11 cellular contexts compared by ENCODE assay signal in genomic region chr10:96416643-96417042, GRCh38. TPM values are rescaled to one million over a fixed set of nuclear protein-coding genes. Genes with fewer than 3 reads are reported as not detected.
DNase-seq lines count a peak whose midpoint lies in the region; ATAC-seq and TF ChIP-seq lines count a peak whose summit lies in the region.
"Had no signal": no experiment of that assay in that cellular context is flagged by ENCODE, and none has a peak within 500 bp of the region (broad histone marks: within the 10 kb centered on the region; RNA-seq: fewer than 3 reads in every experiment).

No MANE protein-coding gene starts in this region.

- WGBS in lung, 2 donors = 39 to 52% methylated on average over 7 of the region's 7 CpGs
- 44 to 51% methylated on average over 7 of the region's 7 CpGs for WGBS in testis, 2 donors
- 28% methylated on average over 7 of the region's 7 CpGs for WGBS in suprapubic skin

- no peaks in the 10 kb centered on the region for H3K27me3 ChIP-seq in lung (ENCODE audit: control insufficient read depth, insufficient read depth)
- H3K27me3 ChIP-seq in testis = no peaks in the 10 kb centered on the region
- H3K27me3 ChIP-seq in suprapubic skin = peaks cover 12% of the 10 kb centered on the region

- TF ChIP-seq POLR2A in testis (IDR thresholded peaks at IDR 0.05) (no peak), suprapubic skin (IDR thresholded peaks at IDR 0.05) (no peak)

- TF ChIP-seq CTCF in epithelial cell of esophagus (IDR thresholded peaks at IDR 0.05; ENCODE audit: insufficient read depth, low read depth, low read length, missing control alignments) (no peak), lung (IDR thresholded peaks at IDR 0.05; ENCODE audit: control extremely low read depth, extremely low read depth) (no peak), testis (IDR thresholded peaks at IDR 0.05) (no peak), suprapubic skin (IDR thresholded peaks at IDR 0.05) (no peak)

- no peak for TF ChIP-seq EP300 in suprapubic skin (IDR thresholded peaks at IDR 0.05)

- peak; percentile 33 for DNase-seq in NCI-H526 treated with DMSO at 0.1 percent for 48 hours (lab: John Stamatoyannopoulos, UW)
- peak; percentile 3 for DNase-seq in epithelial cell of esophagus (ENCODE audit: low read depth)
- DNase-seq in lung (ENCODE audit: low spot score) = peak; percentile 29
- DNase-seq in testis = peak; percentile 65
- no peak for DNase-seq in suprapubic skin (ENCODE audit: low spot score in 2 of 2)
- no peak for DNase-seq in left lobe of liver (ENCODE audit: low spot score)
- DNase-seq: H7; stimulated activated CD4-positive, alpha-beta T cell treated with anti-CD3 and anti-CD28 coated beads, Interleukin-1b, Interleukin-23, amount 100 ng/mL, for 48 hours had no signal

- ATAC-seq in lung (ENCODE audit: insufficient read depth, low FRiP score) = no peak
- no peak for ATAC-seq in GM18511 (IDR thresholded peaks at IDR 0.05; ENCODE audit: unreplicated experiment)
- ATAC-seq in HG03175 (IDR thresholded peaks at IDR 0.05; ENCODE audit: unreplicated experiment) = no peak
- no peak for ATAC-seq in left lobe of liver
- ATAC-seq: stimulated activated memory B cell treated with anti-CD40 and anti-IgM and Interleukin-4, amounts not matched to agents 10 μg/mL and 1 μg/mL and 100 μg/mL, for 72 hours had no signal

- H3K4me1 ChIP-seq in lung (ENCODE audit: control insufficient read depth in 2 of 2, insufficient read depth in 2 of 2, low read length in 2 of 2) (peaks cover 0 to 2% of the 10 kb centered on the region in 2 donors), testis (peaks cover 14% of the 10 kb centered on the region), suprapubic skin (peaks cover 15% of the 10 kb centered on the region)

- H3K36me3 ChIP-seq in lung (ENCODE audit: control insufficient read depth in 2 of 2, insufficient read depth in 2 of 2, low read length in 2 of 2) = no peaks in the 10 kb centered on the region
- no peaks in the 10 kb centered on the region for H3K36me3 ChIP-seq in testis (ENCODE audit: low read depth, missing control alignments)
- H3K36me3 ChIP-seq in suprapubic skin = no peaks in the 10 kb centered on the region

- H3K9me3 ChIP-seq in lung (ENCODE audit: control insufficient read depth in 2 of 2, insufficient read depth in 1 of 2, low read length in 1 of 2) = peaks cover 0 to 2% of the 10 kb centered on the region in 2 donors
- no peaks in the 10 kb centered on the region for H3K9me3 ChIP-seq in testis
- H3K9me3 ChIP-seq in suprapubic skin = no peaks in the 10 kb centered on the region

- H3K4me3 ChIP-seq in epithelial cell of esophagus (ENCODE audit: low read length) (no peak overlapping the region), lung (no peak overlapping the region), testis (no peak overlapping the region), suprapubic skin (no peak overlapping the region)

- H3K27ac ChIP-seq in lung (ENCODE audit: low read depth in 1 of 2, low read length in 1 of 2) (no peak overlapping the region), testis (no peak overlapping the region), suprapubic skin (no peak overlapping the region)

- intact Hi-C loops in testis (cut with DNase I; ENCODE audit: low total_unique reads) = no loop called here

RNA-seq across cellular contexts. Expression of gene OPALIN, which starts 57.8 kb away (rescaled TPM):
- total RNA-seq in lung = not detected
- polyA plus RNA-seq in lung = not detected
- not detected for total RNA-seq in testis
- polyA plus RNA-seq in testis (ENCODE audit: insufficient read depth, low read depth, low replicate concordance) = not detected
- not detected for total RNA-seq in suprapubic skin
- total RNA-seq in left lobe of liver = not detected
- total RNA-seq: H7 had no signal

Comparison
In these comparisons a context has a peak if more than half of its experiments do, and no peak if none do; other contexts are left out.
1. DNase-seq: peak in NCI-H526 treated with DMSO at 0.1 percent for 48 hours (single experiment), epithelial cell of esophagus (single experiment), lung (single experiment) and testis (single experiment); none in suprapubic skin (0 of 2) and left lobe of liver (single experiment).